Comparison of ENCODE assay signal across 11 cellular contexts in the genomic region with DNA sequence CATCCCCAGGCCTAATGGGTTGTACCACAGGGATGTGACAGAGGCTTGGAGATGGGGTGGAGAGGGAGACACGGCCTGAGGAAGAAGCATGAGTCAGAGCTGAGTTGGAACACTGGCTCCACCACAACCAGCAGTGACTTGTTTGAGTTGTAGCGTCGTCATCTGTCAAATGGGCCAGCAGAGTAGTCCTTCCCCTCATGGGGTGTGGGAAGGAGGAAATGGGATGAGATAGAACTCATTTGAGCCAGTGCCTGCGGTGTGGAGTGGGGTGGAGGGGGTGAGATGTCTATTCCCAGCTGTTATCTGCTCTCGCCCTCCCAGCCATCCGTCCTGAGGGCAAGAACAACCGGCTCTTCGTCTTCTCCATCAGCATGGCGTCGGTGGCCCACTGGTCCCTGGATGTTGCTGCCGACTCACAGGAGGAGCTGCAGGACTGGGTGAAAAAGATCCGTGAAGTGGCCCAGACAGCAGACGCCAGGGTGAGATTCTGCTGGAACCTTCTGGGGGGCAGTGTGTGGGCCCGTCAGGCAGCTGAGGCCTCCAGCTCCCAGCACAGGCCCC. TPM values are rescaled to one million over a fixed set of nuclear protein-coding genes. Genes with fewer than 3 reads are reported as not detected.
DNase-seq lines count a peak whose midpoint lies in the region; ATAC-seq and TF ChIP-seq lines count a peak whose summit lies in the region.
"Had no signal": no experiment of that assay in that cellular context is flagged by ENCODE, and none has a peak within 500 bp of the region (broad histone marks: within the 10 kb centered on the region; RNA-seq: fewer than 3 reads in every experiment).

No MANE protein-coding gene starts in this region.

- no peaks in the 10 kb centered on the region for H3K27me3 ChIP-seq in Peyer's patch

- peaks cover 0 to 96% (median 3%) of the 10 kb centered on the region in 3 donors for H3K36me3 ChIP-seq in Peyer's patch

- H3K4me1 Mint-ChIP-seq in chondrocyte (ENCODE audit: low read depth) = peaks cover 23% of the 10 kb centered on the region

- H3K9me3 Mint-ChIP-seq in chondrocyte (ENCODE audit: low read depth) = no peaks in the 10 kb centered on the region

- H3K27me3 Mint-ChIP-seq in chondrocyte (ENCODE audit: low read depth) = no peaks in the 10 kb centered on the region

- ATAC-seq in omental fat pad (ENCODE audit: low FRiP score) = no peak
- ATAC-seq in left lobe of liver = no peak

- TF ChIP-seq POLR2A in Peyer's patch (IDR thresholded peaks at IDR 0.05) = no peak

- DNase-seq in ELR (ENCODE audit: low read depth) (peak; percentile 88), Peyer's patch (peak in 2 of 3 donors; percentile 31 to 34), chondrocyte (ENCODE audit: low spot score) (peak; percentile 68), omental fat pad (ENCODE audit: low spot score) (peak; percentile 21), COLO829 (ENCODE audit: low spot score) (no peak), DMS79 treated with DMSO at 0.1 percent for 48 hours (lab: John Stamatoyannopoulos, UW) (no peak), LoVo (ENCODE audit: low spot score) (no peak), left lobe of liver (ENCODE audit: low spot score) (no peak)
- DNase-seq: effector CD8-positive, alpha-beta T cell; GDM1; MM.1S had no signal

- peak overlapping the region; percentile 53 for H3K27ac Mint-ChIP-seq in chondrocyte (ENCODE audit: unreplicated experiment)

- H3K36me3 Mint-ChIP-seq in chondrocyte (ENCODE audit: low read depth) = peaks cover 51% of the 10 kb centered on the region

- H3K4me3 ChIP-seq in Peyer's patch = no peak overlapping the region

- H3K4me1 ChIP-seq in Peyer's patch = peaks cover 0 to 4% (median 1%) of the 10 kb centered on the region in 4 donors

- H3K27ac ChIP-seq in Peyer's patch = peak overlapping the region in 1 of 4 donors; percentile 9

- no peak overlapping the region for H3K4me3 Mint-ChIP-seq in chondrocyte (ENCODE audit: unreplicated experiment)

- TF ChIP-seq CTCF in Peyer's patch (IDR thresholded peaks at IDR 0.05) (no peak), chondrocyte (IDR thresholded peaks at IDR 0.05) (no peak), omental fat pad (IDR thresholded peaks at IDR 0.05) (no peak)

- H3K9me3 ChIP-seq in Peyer's patch = no peaks in the 10 kb centered on the region

RNA-seq across cellular contexts. Expression of a gene that starts 32.5 kb away (rescaled TPM):
- total RNA-seq in Peyer's patch (100 to 1,000 TPM in 3 of 4 donors, 10 to 100 TPM in 1; 93.0 to 357 (median 191) TPM), chondrocyte (139 to 152 TPM (median 140 TPM) in 3 replicates), omental fat pad (100 to 1,000 TPM in 1 of 4 donors, 10 to 100 TPM in 3; 43.9 to 189 (median 63.1) TPM), left lobe of liver (17.5 TPM)

Comparison
In these comparisons a context has a peak if more than half of its experiments do, and no peak if none do; other contexts are left out.
1. DNase-seq: peak in ELR (single experiment), Peyer's patch (2 of 3), chondrocyte (single experiment) and omental fat pad (single experiment); none in COLO829 (single experiment), DMS79 treated with DMSO at 0.1 percent for 48 hours (single experiment), LoVo (single experiment) and left lobe of liver (single experiment).